In genomic region chr22:17024380-17024779, GRCh38 we compare ENCODE assay signal across 6 cellular contexts. TPM values are rescaled to one million over a fixed set of nuclear protein-coding genes. Genes with fewer than 3 reads are reported as not detected.
"Had no signal": no experiment of that assay in that cellular context is flagged by ENCODE, and none has a peak within 500 bp of the region (broad histone marks: within the 10 kb centered on the region; RNA-seq: fewer than 3 reads in every experiment).

No MANE protein-coding gene starts in this region.

RNA-seq across cellular contexts. Expression of gene GAB4, which starts 16.4 kb away (rescaled TPM):
- total RNA-seq: M059J, PC-3, Peyer's patch, Right ventricle myocardium superior, SJSA1 had no signal
- polyA plus RNA-seq: SK-N-SH had no signal
